Comparison of ENCODE assay signal across 1 cellular context in the genomic region with DNA sequence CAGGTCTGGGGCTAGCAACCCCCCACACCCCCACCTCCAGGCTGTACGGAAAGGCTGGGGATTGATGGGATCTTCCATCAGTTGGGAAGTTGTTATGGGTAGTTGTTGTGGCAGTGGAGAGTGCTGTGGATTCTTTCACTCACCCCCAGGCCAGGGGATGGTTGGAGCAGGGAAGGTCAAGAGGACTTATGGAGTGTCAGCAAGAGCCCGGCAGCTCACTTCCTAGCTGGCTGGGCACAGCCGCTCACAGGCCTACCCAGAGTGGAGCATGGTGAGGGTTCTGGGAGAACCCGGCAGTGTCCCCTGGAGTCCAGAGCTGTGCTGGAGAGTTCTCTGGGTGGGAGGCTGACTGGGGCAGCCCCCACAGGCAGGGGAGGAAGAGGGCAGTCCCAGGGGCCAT.
TF ChIP-seq lines count a peak whose summit lies in the region.

No MANE protein-coding gene starts in this region.

TF ChIP-seq in HepG2, 621 proteins besides CTCF, POLR2A, EP300 and RAD21 (continued from another document):
- TF ChIP-seq, protein P1, sequence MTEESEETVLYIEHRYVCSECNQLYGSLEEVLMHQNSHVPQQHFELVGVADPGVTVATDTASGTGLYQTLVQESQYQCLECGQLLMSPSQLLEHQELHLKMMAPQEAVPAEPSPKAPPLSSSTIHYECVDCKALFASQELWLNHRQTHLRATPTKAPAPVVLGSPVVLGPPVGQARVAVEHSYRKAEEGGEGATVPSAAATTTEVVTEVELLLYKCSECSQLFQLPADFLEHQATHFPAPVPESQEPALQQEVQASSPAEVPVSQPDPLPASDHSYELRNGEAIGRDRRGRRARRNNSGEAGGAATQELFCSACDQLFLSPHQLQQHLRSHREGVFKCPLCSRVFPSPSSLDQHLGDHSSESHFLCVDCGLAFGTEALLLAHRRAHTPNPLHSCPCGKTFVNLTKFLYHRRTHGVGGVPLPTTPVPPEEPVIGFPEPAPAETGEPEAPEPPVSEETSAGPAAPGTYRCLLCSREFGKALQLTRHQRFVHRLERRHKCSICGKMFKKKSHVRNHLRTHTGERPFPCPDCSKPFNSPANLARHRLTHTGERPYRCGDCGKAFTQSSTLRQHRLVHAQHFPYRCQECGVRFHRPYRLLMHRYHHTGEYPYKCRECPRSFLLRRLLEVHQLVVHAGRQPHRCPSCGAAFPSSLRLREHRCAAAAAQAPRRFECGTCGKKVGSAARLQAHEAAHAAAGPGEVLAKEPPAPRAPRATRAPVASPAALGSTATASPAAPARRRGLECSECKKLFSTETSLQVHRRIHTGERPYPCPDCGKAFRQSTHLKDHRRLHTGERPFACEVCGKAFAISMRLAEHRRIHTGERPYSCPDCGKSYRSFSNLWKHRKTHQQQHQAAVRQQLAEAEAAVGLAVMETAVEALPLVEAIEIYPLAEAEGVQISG (CRISPR knock-in tag; IDR thresholded peaks at IDR 0.05): no peak
- TF ChIP-seq TSC22D2 (CRISPR knock-in tag; IDR thresholded peaks at IDR 0.05; ENCODE audit: borderline replicate concordance) (no peak), NFIC (IDR thresholded peaks at IDR 0.05; ENCODE audit: low read length) (no peak), XBP1 (CRISPR knock-in tag; IDR thresholded peaks at IDR 0.05) (no peak), NFATC3 (CRISPR knock-in tag; IDR thresholded peaks at IDR 0.05) (no peak)
- TF ChIP-seq, protein P2, sequence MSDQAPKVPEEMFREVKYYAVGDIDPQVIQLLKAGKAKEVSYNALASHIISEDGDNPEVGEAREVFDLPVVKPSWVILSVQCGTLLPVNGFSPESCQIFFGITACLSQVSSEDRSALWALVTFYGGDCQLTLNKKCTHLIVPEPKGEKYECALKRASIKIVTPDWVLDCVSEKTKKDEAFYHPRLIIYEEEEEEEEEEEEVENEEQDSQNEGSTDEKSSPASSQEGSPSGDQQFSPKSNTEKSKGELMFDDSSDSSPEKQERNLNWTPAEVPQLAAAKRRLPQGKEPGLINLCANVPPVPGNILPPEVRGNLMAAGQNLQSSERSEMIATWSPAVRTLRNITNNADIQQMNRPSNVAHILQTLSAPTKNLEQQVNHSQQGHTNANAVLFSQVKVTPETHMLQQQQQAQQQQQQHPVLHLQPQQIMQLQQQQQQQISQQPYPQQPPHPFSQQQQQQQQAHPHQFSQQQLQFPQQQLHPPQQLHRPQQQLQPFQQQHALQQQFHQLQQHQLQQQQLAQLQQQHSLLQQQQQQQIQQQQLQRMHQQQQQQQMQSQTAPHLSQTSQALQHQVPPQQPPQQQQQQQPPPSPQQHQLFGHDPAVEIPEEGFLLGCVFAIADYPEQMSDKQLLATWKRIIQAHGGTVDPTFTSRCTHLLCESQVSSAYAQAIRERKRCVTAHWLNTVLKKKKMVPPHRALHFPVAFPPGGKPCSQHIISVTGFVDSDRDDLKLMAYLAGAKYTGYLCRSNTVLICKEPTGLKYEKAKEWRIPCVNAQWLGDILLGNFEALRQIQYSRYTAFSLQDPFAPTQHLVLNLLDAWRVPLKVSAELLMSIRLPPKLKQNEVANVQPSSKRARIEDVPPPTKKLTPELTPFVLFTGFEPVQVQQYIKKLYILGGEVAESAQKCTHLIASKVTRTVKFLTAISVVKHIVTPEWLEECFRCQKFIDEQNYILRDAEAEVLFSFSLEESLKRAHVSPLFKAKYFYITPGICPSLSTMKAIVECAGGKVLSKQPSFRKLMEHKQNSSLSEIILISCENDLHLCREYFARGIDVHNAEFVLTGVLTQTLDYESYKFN (CRISPR knock-in tag; conservative IDR thresholded peaks at IDR 0.05): no peak
- TF ChIP-seq, protein P3, sequence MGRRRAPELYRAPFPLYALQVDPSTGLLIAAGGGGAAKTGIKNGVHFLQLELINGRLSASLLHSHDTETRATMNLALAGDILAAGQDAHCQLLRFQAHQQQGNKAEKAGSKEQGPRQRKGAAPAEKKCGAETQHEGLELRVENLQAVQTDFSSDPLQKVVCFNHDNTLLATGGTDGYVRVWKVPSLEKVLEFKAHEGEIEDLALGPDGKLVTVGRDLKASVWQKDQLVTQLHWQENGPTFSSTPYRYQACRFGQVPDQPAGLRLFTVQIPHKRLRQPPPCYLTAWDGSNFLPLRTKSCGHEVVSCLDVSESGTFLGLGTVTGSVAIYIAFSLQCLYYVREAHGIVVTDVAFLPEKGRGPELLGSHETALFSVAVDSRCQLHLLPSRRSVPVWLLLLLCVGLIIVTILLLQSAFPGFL (CRISPR knock-in tag; IDR thresholded peaks at IDR 0.05): no peak
- TF ChIP-seq, protein P4, sequence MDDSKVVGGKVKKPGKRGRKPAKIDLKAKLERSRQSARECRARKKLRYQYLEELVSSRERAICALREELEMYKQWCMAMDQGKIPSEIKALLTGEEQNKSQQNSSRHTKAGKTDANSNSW (CRISPR knock-in tag; IDR thresholded peaks at IDR 0.05; ENCODE audit: borderline replicate concordance): no peak
